In genomic region chr10:24012249-24012803, GRCh38 we compare ENCODE assay signal across 26 cellular contexts.
DNase-seq lines count a peak whose midpoint lies in the region; ATAC-seq, FAIRE-seq and TF ChIP-seq lines count a peak whose summit lies in the region.
"Had no signal": no experiment of that assay in that cellular context is flagged by ENCODE, and none has a peak within 500 bp of the region (broad histone marks: within the 10 kb centered on the region; RNA-seq: fewer than 3 reads in every experiment).

No MANE protein-coding gene starts in this region.

- in situ Hi-C loops in GM12878 (cut with MboI): no loop called here

- H2AFZ ChIP-seq in GM12878 (ENCODE audit: control insufficient read depth, low read depth, low read length): no peak overlapping the region

- SMC1A ChIA-PET in GM12878 (lab: Charles Lee; ENCODE audit: uncharacterized antibody, unreplicated experiment): no interaction called here

- no peak for TF ChIP-seq CTCF in GM12878 (IDR thresholded peaks at IDR 0.05 in 2 of 3, conservative IDR thresholded peaks at IDR 0.05 in 1 of 3; ENCODE audit: control insufficient read depth in 2 of 3, extremely low read depth in 1 of 3, insufficient read depth in 1 of 3, low read depth in 3 of 3, low read length in 3 of 3)
- no peak for TF ChIP-seq CTCF in mesothelial cell of epicardium (IDR thresholded peaks at IDR 0.05; ENCODE audit: unreplicated experiment)
- no peak for TF ChIP-seq CTCF in glutamatergic neuron (IDR thresholded peaks at IDR 0.05; ENCODE audit: partially characterized antibody, unreplicated experiment)

- no peak for DNase-seq in GM12878 (ENCODE audit: low read depth, low spot score)
- DNase-seq in mesothelial cell of epicardium (ENCODE audit: low spot score in 2 of 2, unreplicated experiment in 2 of 2): no peak
- DNase-seq in activated T-helper 2 cell treated with anti-CD3 and anti-CD28 coated beads, Interferon-gamma antibody, Interleukin-2, Interleukin-4, amounts not matched to agents 10 μg/mL and 5 μg/mL and 100 μg/mL, durations not matched to agents 14 hours and 24 hours and 36 hours (ENCODE audit: low spot score): no peak
- no peak for DNase-seq in activated CD4-positive, alpha-beta T cell treated with anti-CD3 and anti-CD28 coated beads, Interleukin-2, amount 50 U/mL, for 48 hours
- no peak for DNase-seq in glutamatergic neuron
- DNase-seq: CD8-positive, alpha-beta T cell; DMS79 treated with DMSO at 0.1 percent for 48 hours; GOT3; IMR-90; KG1; MG63; NCI-H2029 treated with DMSO at 0.1 percent for 48 hours; NCI-H446 treated with DMSO at 0.1 percent for 48 hours; NCI-H526; NCI-H82; NK-92 treated with Interleukin-12 subunit alpha and Interleukin-12 subunit beta, amount 100 ng/mL, for 24 hours; SHP77; T-helper 1 cell had no signal

- TF ChIP-seq EP300 in GM12878 (IDR thresholded peaks at IDR 0.05; ENCODE audit: borderline replicate concordance in 1 of 2, control insufficient read depth in 1 of 2, low read depth in 2 of 2, low read length in 2 of 2): no peak

- no peak overlapping the region for H3K9ac ChIP-seq in GM12878 (ENCODE audit: control insufficient read depth, insufficient read depth, low read length)

- no peaks in the 10 kb centered on the region for H3K27me3 ChIP-seq in GM12878 (replicated peaks in 1 of 2; ENCODE audit: control insufficient read depth in 2 of 2, insufficient read depth in 2 of 2, low read length in 1 of 2)
- H3K27me3 ChIP-seq: MG63 had no signal

- intact Hi-C loops in GM12878 (cut with micrococcal nuclease; ENCODE audit: unreplicated experiment): no loop called here
- intact Hi-C loops in activated T-helper 2 cell treated with anti-CD3 and anti-CD28 coated beads, Interferon-gamma antibody, Interleukin-2, Interleukin-4, amounts not matched to agents 10 μg/mL and 5 μg/mL and 100 μg/mL, durations not matched to agents 14 hours and 24 hours and 36 hours (cut with micrococcal nuclease): no loop called here

- H3K27ac Mint-ChIP-seq in mesothelial cell of epicardium: peak overlapping the region; percentile 48
- H3K27ac Mint-ChIP-seq in activated T-helper 2 cell treated with anti-CD3 and anti-CD28 coated beads, Interferon-gamma antibody, Interleukin-2, Interleukin-4, amounts not matched to agents 10 μg/mL and 5 μg/mL and 100 μg/mL, durations not matched to agents 14 hours and 24 hours and 36 hours: no peak overlapping the region
- H3K27ac Mint-ChIP-seq in glutamatergic neuron (ENCODE audit: unreplicated experiment): no peak overlapping the region
- H3K27ac Mint-ChIP-seq: B cell; CD8-positive, alpha-beta T cell had no signal

- RAD21 ChIA-PET in GM12878 (lab: Charles Lee; ENCODE audit: unreplicated experiment): no interaction called here

- TF ChIP-seq RAD21 in GM12878 (IDR thresholded peaks at IDR 0.05; ENCODE audit: insufficient read depth, low read depth, low read length): no peak

- H4K20me1 ChIP-seq in GM12878 (ENCODE audit: control insufficient read depth, insufficient read depth): no peaks in the 10 kb centered on the region

- no peaks in the 10 kb centered on the region for H3K9me3 Mint-ChIP-seq in mesothelial cell of epicardium
- H3K9me3 Mint-ChIP-seq in activated T-helper 2 cell treated with anti-CD3 and anti-CD28 coated beads, Interferon-gamma antibody, Interleukin-2, Interleukin-4, amounts not matched to agents 10 μg/mL and 5 μg/mL and 100 μg/mL, durations not matched to agents 14 hours and 24 hours and 36 hours: no peaks in the 10 kb centered on the region
- H3K9me3 Mint-ChIP-seq in glutamatergic neuron (ENCODE audit: unreplicated experiment): no peaks in the 10 kb centered on the region
- H3K9me3 Mint-ChIP-seq: CD8-positive, alpha-beta T cell had no signal

- H3K4me1 Mint-ChIP-seq in mesothelial cell of epicardium (peaks cover 62% of the 10 kb centered on the region), glutamatergic neuron (ENCODE audit: low read depth, unreplicated experiment) (peaks cover 2% of the 10 kb centered on the region)
- H3K4me1 Mint-ChIP-seq in activated T-helper 2 cell treated with anti-CD3 and anti-CD28 coated beads, Interferon-gamma antibody, Interleukin-2, Interleukin-4, amounts not matched to agents 10 μg/mL and 5 μg/mL and 100 μg/mL, durations not matched to agents 14 hours and 24 hours and 36 hours (ENCODE audit: low read depth): no peaks in the 10 kb centered on the region
- H3K4me1 Mint-ChIP-seq: B cell had no signal

- H3K79me2 ChIP-seq in GM12878 (ENCODE audit: control insufficient read depth, insufficient read depth, low read length): no peaks in the 10 kb centered on the region

- no peaks in the 10 kb centered on the region for H3K36me3 Mint-ChIP-seq in mesothelial cell of epicardium
- no peaks in the 10 kb centered on the region for H3K36me3 Mint-ChIP-seq in activated T-helper 2 cell treated with anti-CD3 and anti-CD28 coated beads, Interferon-gamma antibody, Interleukin-2, Interleukin-4, amounts not matched to agents 10 μg/mL and 5 μg/mL and 100 μg/mL, durations not matched to agents 14 hours and 24 hours and 36 hours (ENCODE audit: low read depth)
- no peaks in the 10 kb centered on the region for H3K36me3 Mint-ChIP-seq in glutamatergic neuron (ENCODE audit: unreplicated experiment)
- H3K36me3 Mint-ChIP-seq: CD8-positive, alpha-beta T cell had no signal

- no peaks in the 10 kb centered on the region for H3K36me3 ChIP-seq in GM12878 (ENCODE audit: control insufficient read depth in 2 of 2, insufficient read depth in 2 of 2, low read length in 1 of 2)
- H3K36me3 ChIP-seq: MG63 had no signal

- ATAC-seq in HG02870 (IDR thresholded peaks at IDR 0.05; ENCODE audit: unreplicated experiment): peak; percentile 57
- peak; percentile 23; the same call in 1 of the 3 replicates for ATAC-seq in GM12878
- ATAC-seq in HG03175 (IDR thresholded peaks at IDR 0.05; ENCODE audit: unreplicated experiment): no peak
- ATAC-seq: CD8-positive, alpha-beta T cell; Panc1 had no signal

- H3K27me3 Mint-ChIP-seq in mesothelial cell of epicardium (ENCODE audit: low read depth) (no peaks in the 10 kb centered on the region), glutamatergic neuron (ENCODE audit: unreplicated experiment) (no peaks in the 10 kb centered on the region)
- no peaks in the 10 kb centered on the region for H3K27me3 Mint-ChIP-seq in activated T-helper 2 cell treated with anti-CD3 and anti-CD28 coated beads, Interferon-gamma antibody, Interleukin-2, Interleukin-4, amounts not matched to agents 10 μg/mL and 5 μg/mL and 100 μg/mL, durations not matched to agents 14 hours and 24 hours and 36 hours (ENCODE audit: low read depth)

- POLR2A ChIA-PET in GM12878 (lab: Charles Lee): interaction anchor here (1.1 kb wide), 1 partner anchor 197 kb away, joined by 3 read pairs; no protein-coding TSS in a partner anchor

- H3K9me3 ChIP-seq in GM12878 (replicated peaks; ENCODE audit: control insufficient read depth, insufficient read depth, low read length): no peaks in the 10 kb centered on the region
- H3K9me3 ChIP-seq: MG63 had no signal

- H3K27ac ChIP-seq in GM12878 (ENCODE audit: control insufficient read depth, insufficient read depth): no peak overlapping the region
- H3K27ac ChIP-seq: C4-2B, RWPE1 had no signal

- H3K4me3 Mint-ChIP-seq in mesothelial cell of epicardium (no peak overlapping the region), glutamatergic neuron (ENCODE audit: unreplicated experiment) (no peak overlapping the region)
- no peak overlapping the region for H3K4me3 Mint-ChIP-seq in activated T-helper 2 cell treated with anti-CD3 and anti-CD28 coated beads, Interferon-gamma antibody, Interleukin-2, Interleukin-4, amounts not matched to agents 10 μg/mL and 5 μg/mL and 100 μg/mL, durations not matched to agents 14 hours and 24 hours and 36 hours (ENCODE audit: low read depth)
- H3K4me3 Mint-ChIP-seq: B cell; CD8-positive, alpha-beta T cell had no signal

- H3K4me1 ChIP-seq in GM12878 (ENCODE audit: control insufficient read depth, insufficient read depth, low read length): no peaks in the 10 kb centered on the region

- no peak for TF ChIP-seq POLR2A in GM12878 (IDR thresholded peaks at IDR 0.05; ENCODE audit: low read depth, low read length)

- no peak for FAIRE-seq in GM12878 (lab: Jason Lieb, UNC)
- FAIRE-seq: GM18507, HTR-8/SVneo had no signal

- no peak overlapping the region for H3K4me3 ChIP-seq in GM12878
- H3K4me3 ChIP-seq: MG63 had no signal

- CTCF ChIA-PET in GM12878 (lab: Yijun Ruan, JAX): interaction anchor here (3.2 kb wide), 1 partner anchor 18 kb away, joined by 7 read pairs; no protein-coding TSS in a partner anchor

- no peak overlapping the region for H3K4me2 ChIP-seq in GM12878 (ENCODE audit: control insufficient read depth, insufficient read depth)

- BruUV-seq in GM12878 (replicated peaks; lab: Mats Ljungman, UMichigan): no TSS peak

TF ChIP-seq in GM12878, 131 proteins besides CTCF, POLR2A, EP300 and RAD21 (continues in another document):
- no peak for TF ChIP-seq RCOR1 (conservative IDR thresholded peaks at IDR 0.05; ENCODE audit: low read depth, low read length)
- TF ChIP-seq POU2F2 (IDR thresholded peaks at IDR 0.05; ENCODE audit: borderline replicate concordance, low read depth, low read length): no peak
- no peak for TF ChIP-seq NRF1 (conservative IDR thresholded peaks at IDR 0.05; ENCODE audit: low read depth, low read length)
- no peak for TF ChIP-seq IRF5 (IDR thresholded peaks at IDR 0.05; ENCODE audit: borderline replicate concordance)
- TF ChIP-seq TARDBP (IDR thresholded peaks at IDR 0.05; ENCODE audit: borderline replicate concordance): no peak
